In genomic region chr17:76179496-76180467, GRCh38 we compare ENCODE assay signal across 11 cellular contexts. TPM values are rescaled to one million over a fixed set of nuclear protein-coding genes. Genes with fewer than 3 reads are reported as not detected.
A peak's percentile ranks its signal among the peaks of the same experiment; 100 is the strongest.
DNase-seq lines count a peak whose midpoint lies in the region; TF ChIP-seq lines count a peak whose summit lies in the region.
"Had no signal": no experiment of that assay in that cellular context is flagged by ENCODE, and none has a peak within 500 bp of the region (broad histone marks: within the 10 kb centered on the region; RNA-seq: fewer than 3 reads in every experiment).

No MANE protein-coding gene starts in this region.

- no peaks in the 10 kb centered on the region for H3K27me3 Mint-ChIP-seq in endodermal cell (ENCODE audit: insufficient read depth)
- H3K27me3 Mint-ChIP-seq: stimulated activated memory B cell treated with anti-CD40 and anti-IgM and Interleukin-4, amounts not matched to agents 10 μg/mL and 1 μg/mL and 100 μg/mL, for 72 hours had no signal

- H3K27ac Mint-ChIP-seq in endodermal cell: no peak overlapping the region
- H3K27ac Mint-ChIP-seq: stimulated activated memory B cell treated with anti-CD40 and anti-IgM and Interleukin-4, amounts not matched to agents 10 μg/mL and 1 μg/mL and 100 μg/mL, for 72 hours had no signal

- H3K4me3 Mint-ChIP-seq in endodermal cell: no peak overlapping the region
- H3K4me3 Mint-ChIP-seq: neural crest cell; stimulated activated memory B cell treated with anti-CD40 and anti-IgM and Interleukin-4, amounts not matched to agents 10 μg/mL and 1 μg/mL and 100 μg/mL, for 72 hours had no signal

- H3K9me3 ChIP-seq in endodermal cell (ENCODE audit: control insufficient read depth, low read length) (no peaks in the 10 kb centered on the region), A673 (ENCODE audit: low read depth, low read length, poor library complexity, severe bottlenecking) (no peaks in the 10 kb centered on the region)

- H3K27me3 ChIP-seq in endodermal cell (ENCODE audit: control insufficient read depth, insufficient read depth, low read length, poor library complexity, severe bottlenecking): no peaks in the 10 kb centered on the region
- H3K27me3 ChIP-seq in A673 (replicated peaks; ENCODE audit: insufficient read depth, low read depth, low read length, poor library complexity): no peaks in the 10 kb centered on the region

- H3K4me1 ChIP-seq in endodermal cell (ENCODE audit: control insufficient read depth, insufficient read depth, low read length): no peaks in the 10 kb centered on the region
- H3K4me1 ChIP-seq in A673 (ENCODE audit: insufficient read depth, low read length, poor library complexity, severe bottlenecking): no peaks in the 10 kb centered on the region

- no peak overlapping the region for H3K27ac ChIP-seq in endodermal cell (ENCODE audit: low read depth, low read length)
- H3K27ac ChIP-seq in A673 (ENCODE audit: low read depth, low read length, poor library complexity, severe bottlenecking): no peak overlapping the region

- 93 to 96% methylated on average over 4 to 6 of the region's 6 CpGs for WGBS in endodermal cell (ENCODE audit: insufficient coverage in 1 of 2, insufficient read length in 1 of 2), 2 experiments

- POLR2A ChIA-PET in A673 (lab: Charles Lee; ENCODE audit: low non-redundant PET): no interaction called here

- TF ChIP-seq CTCF in endodermal cell (conservative IDR thresholded peaks at IDR 0.05) (peak; percentile 16), A673 (conservative IDR thresholded peaks at IDR 0.05; ENCODE audit: low read depth, low read length) (no peak)

- H3K9ac ChIP-seq in endodermal cell (ENCODE audit: extremely low read depth, low read length, poor library complexity, severe bottlenecking): no peak overlapping the region

- CTCF ChIA-PET in A673 (lab: Charles Lee): interaction anchor here (0.5 to 1.1 kb wide), 2 partner anchors 58 kb away, joined by 4 to 5 read pairs; no protein-coding TSS in a partner anchor

- intact Hi-C loops in A673 (cut with micrococcal nuclease; ENCODE audit: unreplicated experiment): loop anchor here (5.0 kb wide), 1 partner anchor 162 kb away; no protein-coding TSS in a partner anchor

- BruUV-seq in A673 (replicated peaks; lab: Mats Ljungman, UMichigan): no TSS peak

- DNase-seq in stimulated activated naive CD4-positive, alpha-beta T cell (lab: John Stamatoyannopoulos, UW): peak in 5 of 6 experiments; percentile 23 to 82 (median 75)
- DNase-seq in stimulated activated naive CD4-positive, alpha-beta T cell treated with Interleukin-2 at 50 U/mL for 16 hours (lab: John Stamatoyannopoulos, UW): no peak
- DNase-seq in SKM-1 treated with dmso at 0.1 percent for 144 hours (lab: John Stamatoyannopoulos, UW; ENCODE audit: unreplicated experiment): peak; percentile 63
- no peak for DNase-seq in endodermal cell
- DNase-seq in A673 (ENCODE audit: low spot score): no peak
- no peak for DNase-seq in ureter (ENCODE audit: low spot score)
- DNase-seq in NCI-H1048 (lab: John Stamatoyannopoulos, UW): no peak
- no peak for DNase-seq in anterior cingulate cortex (lab: John Stamatoyannopoulos, UW)
- DNase-seq: Right ventricle myocardium superior had no signal

- H3K36me3 Mint-ChIP-seq in endodermal cell (ENCODE audit: low read depth): no peaks in the 10 kb centered on the region
- H3K36me3 Mint-ChIP-seq: stimulated activated memory B cell treated with anti-CD40 and anti-IgM and Interleukin-4, amounts not matched to agents 10 μg/mL and 1 μg/mL and 100 μg/mL, for 72 hours had no signal

- no peaks in the 10 kb centered on the region for H3K36me3 ChIP-seq in endodermal cell (ENCODE audit: control insufficient read depth, insufficient read depth, low read length)
- H3K36me3 ChIP-seq in A673 (ENCODE audit: insufficient read depth, low read length, poor library complexity, severe bottlenecking): no peaks in the 10 kb centered on the region

- peaks cover 5% of the 10 kb centered on the region for H3K4me1 Mint-ChIP-seq in endodermal cell

- no peaks in the 10 kb centered on the region for H3K9me3 Mint-ChIP-seq in endodermal cell
- H3K9me3 Mint-ChIP-seq: neural crest cell; stimulated activated memory B cell treated with anti-CD40 and anti-IgM and Interleukin-4, amounts not matched to agents 10 μg/mL and 1 μg/mL and 100 μg/mL, for 72 hours had no signal

- H3K4me3 ChIP-seq in endodermal cell (ENCODE audit: low read length): no peak overlapping the region
- H3K4me3 ChIP-seq in A673 (ENCODE audit: low read depth, low read length, poor library complexity, severe bottlenecking): no peak overlapping the region

RNA-seq across cellular contexts. Expression of gene FOXJ1, which starts 38.7 kb away (rescaled TPM):
- total RNA-seq in endodermal cell: 10 to 100 TPM; 17.8 to 23.6 TPM
- polyA plus RNA-seq in endodermal cell (2013, experiment 1 of 2): 12.3 TPM
- 12.8 TPM for polyA plus RNA-seq in endodermal cell (2013, experiment 2 of 2)
- total RNA-seq in A673 (2021): 0.17 and 0.20 TPM in 2 replicates
- 2.5 TPM for total RNA-seq in ureter
- total RNA-seq: Right ventricle myocardium superior had no signal

Comparison
In these comparisons a context has a peak if more than half of its experiments do, and no peak if none do; other contexts are left out.
1. DNase-seq: peak in stimulated activated naive CD4-positive, alpha-beta T cell (5 of 6) and SKM-1 treated with dmso at 0.1 percent for 144 hours (single experiment); none in stimulated activated naive CD4-positive, alpha-beta T cell treated with Interleukin-2 at 50 U/mL for 16 hours (single experiment), endodermal cell (single experiment), A673 (single experiment), ureter (single experiment), NCI-H1048 (single experiment) and anterior cingulate cortex (0 of 58).